ENCODE assay signal across 1 cellular context in the genomic region with DNA sequence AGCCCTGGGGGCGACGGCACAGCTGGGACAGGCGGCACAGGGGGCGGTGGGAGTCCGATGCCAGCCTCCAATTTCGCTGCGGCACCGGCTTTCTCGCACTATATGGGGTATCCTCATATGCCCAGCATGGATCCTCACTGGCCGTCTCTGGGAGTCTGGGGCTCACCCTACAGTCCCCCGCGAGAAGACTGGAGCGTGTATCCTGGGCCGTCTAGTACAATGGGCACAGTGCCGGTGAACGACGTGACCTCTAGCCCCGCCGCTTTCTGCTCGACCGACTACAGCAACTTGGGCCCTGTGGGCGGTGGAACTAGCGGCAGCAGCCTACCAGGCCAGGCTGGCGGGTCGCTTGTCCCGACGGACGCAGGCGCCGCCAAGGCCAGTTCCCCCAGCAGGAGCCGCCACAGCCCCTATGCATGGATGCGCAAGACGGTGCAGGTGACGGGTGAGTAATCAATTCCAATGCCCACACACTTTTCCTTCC.
TF ChIP-seq lines count a peak whose summit lies in the region.

No MANE protein-coding gene starts in this region.

TF ChIP-seq in H1, 55 proteins besides CTCF, POLR2A, EP300 and RAD21:
- TF ChIP-seq SUZ12 (IDR thresholded peaks at IDR 0.05; ENCODE audit: low read length) = no peak
- TF ChIP-seq TBP (IDR thresholded peaks at IDR 0.05; ENCODE audit: low read depth, low read length) = peak; percentile 30; the same call in 1 of the 2 replicates
- TF ChIP-seq KDM1A (IDR thresholded peaks at IDR 0.05; ENCODE audit: borderline replicate concordance, low read length) = no peak
- TF ChIP-seq ASH2L (IDR thresholded peaks at IDR 0.05; ENCODE audit: low read length) = peak; percentile 6
- peak; percentile 50 for TF ChIP-seq MAX (IDR thresholded peaks at IDR 0.05)
- no peak for TF ChIP-seq RNF2 (IDR thresholded peaks at IDR 0.05; ENCODE audit: borderline replicate concordance, low read depth, low read length, missing control alignments, poor library complexity, severe bottlenecking)
- peak; percentile 44 for TF ChIP-seq KDM4A (IDR thresholded peaks at IDR 0.05; ENCODE audit: low read depth, low read length, severe bottlenecking)
- TF ChIP-seq HDAC6 (IDR thresholded peaks at IDR 0.05; ENCODE audit: low read depth, low read length) = no peak
- TF ChIP-seq, protein P1, sequence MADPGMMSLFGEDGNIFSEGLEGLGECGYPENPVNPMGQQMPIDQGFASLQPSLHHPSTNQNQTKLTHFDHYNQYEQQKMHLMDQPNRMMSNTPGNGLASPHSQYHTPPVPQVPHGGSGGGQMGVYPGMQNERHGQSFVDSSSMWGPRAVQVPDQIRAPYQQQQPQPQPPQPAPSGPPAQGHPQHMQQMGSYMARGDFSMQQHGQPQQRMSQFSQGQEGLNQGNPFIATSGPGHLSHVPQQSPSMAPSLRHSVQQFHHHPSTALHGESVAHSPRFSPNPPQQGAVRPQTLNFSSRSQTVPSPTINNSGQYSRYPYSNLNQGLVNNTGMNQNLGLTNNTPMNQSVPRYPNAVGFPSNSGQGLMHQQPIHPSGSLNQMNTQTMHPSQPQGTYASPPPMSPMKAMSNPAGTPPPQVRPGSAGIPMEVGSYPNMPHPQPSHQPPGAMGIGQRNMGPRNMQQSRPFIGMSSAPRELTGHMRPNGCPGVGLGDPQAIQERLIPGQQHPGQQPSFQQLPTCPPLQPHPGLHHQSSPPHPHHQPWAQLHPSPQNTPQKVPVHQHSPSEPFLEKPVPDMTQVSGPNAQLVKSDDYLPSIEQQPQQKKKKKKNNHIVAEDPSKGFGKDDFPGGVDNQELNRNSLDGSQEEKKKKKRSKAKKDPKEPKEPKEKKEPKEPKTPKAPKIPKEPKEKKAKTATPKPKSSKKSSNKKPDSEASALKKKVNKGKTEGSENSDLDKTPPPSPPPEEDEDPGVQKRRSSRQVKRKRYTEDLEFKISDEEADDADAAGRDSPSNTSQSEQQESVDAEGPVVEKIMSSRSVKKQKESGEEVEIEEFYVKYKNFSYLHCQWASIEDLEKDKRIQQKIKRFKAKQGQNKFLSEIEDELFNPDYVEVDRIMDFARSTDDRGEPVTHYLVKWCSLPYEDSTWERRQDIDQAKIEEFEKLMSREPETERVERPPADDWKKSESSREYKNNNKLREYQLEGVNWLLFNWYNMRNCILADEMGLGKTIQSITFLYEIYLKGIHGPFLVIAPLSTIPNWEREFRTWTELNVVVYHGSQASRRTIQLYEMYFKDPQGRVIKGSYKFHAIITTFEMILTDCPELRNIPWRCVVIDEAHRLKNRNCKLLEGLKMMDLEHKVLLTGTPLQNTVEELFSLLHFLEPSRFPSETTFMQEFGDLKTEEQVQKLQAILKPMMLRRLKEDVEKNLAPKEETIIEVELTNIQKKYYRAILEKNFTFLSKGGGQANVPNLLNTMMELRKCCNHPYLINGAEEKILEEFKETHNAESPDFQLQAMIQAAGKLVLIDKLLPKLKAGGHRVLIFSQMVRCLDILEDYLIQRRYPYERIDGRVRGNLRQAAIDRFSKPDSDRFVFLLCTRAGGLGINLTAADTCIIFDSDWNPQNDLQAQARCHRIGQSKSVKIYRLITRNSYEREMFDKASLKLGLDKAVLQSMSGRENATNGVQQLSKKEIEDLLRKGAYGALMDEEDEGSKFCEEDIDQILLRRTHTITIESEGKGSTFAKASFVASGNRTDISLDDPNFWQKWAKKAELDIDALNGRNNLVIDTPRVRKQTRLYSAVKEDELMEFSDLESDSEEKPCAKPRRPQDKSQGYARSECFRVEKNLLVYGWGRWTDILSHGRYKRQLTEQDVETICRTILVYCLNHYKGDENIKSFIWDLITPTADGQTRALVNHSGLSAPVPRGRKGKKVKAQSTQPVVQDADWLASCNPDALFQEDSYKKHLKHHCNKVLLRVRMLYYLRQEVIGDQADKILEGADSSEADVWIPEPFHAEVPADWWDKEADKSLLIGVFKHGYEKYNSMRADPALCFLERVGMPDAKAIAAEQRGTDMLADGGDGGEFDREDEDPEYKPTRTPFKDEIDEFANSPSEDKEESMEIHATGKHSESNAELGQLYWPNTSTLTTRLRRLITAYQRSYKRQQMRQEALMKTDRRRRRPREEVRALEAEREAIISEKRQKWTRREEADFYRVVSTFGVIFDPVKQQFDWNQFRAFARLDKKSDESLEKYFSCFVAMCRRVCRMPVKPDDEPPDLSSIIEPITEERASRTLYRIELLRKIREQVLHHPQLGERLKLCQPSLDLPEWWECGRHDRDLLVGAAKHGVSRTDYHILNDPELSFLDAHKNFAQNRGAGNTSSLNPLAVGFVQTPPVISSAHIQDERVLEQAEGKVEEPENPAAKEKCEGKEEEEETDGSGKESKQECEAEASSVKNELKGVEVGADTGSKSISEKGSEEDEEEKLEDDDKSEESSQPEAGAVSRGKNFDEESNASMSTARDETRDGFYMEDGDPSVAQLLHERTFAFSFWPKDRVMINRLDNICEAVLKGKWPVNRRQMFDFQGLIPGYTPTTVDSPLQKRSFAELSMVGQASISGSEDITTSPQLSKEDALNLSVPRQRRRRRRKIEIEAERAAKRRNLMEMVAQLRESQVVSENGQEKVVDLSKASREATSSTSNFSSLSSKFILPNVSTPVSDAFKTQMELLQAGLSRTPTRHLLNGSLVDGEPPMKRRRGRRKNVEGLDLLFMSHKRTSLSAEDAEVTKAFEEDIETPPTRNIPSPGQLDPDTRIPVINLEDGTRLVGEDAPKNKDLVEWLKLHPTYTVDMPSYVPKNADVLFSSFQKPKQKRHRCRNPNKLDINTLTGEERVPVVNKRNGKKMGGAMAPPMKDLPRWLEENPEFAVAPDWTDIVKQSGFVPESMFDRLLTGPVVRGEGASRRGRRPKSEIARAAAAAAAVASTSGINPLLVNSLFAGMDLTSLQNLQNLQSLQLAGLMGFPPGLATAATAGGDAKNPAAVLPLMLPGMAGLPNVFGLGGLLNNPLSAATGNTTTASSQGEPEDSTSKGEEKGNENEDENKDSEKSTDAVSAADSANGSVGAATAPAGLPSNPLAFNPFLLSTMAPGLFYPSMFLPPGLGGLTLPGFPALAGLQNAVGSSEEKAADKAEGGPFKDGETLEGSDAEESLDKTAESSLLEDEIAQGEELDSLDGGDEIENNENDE (IDR thresholded peaks at IDR 0.05; ENCODE audit: insufficient replicate concordance, low read length) = no peak
